Comparison of ENCODE assay signal across 8 cellular contexts in genomic region chr2:181656450-181657261, GRCh38. TPM values are rescaled to one million over a fixed set of nuclear protein-coding genes. Genes with fewer than 3 reads are reported as not detected.
DNase-seq lines count a peak whose midpoint lies in the region; ATAC-seq and TF ChIP-seq lines count a peak whose summit lies in the region.

TSS of gene CERKL (minus strand) at chr2:181657105. CDS start at chr2:181657006, 99 bp downstream.

- peak within 1 kb of the TSS; percentile 93 for H3K4me2 ChIP-seq in neuronal stem cell (ENCODE audit: insufficient read depth, low read length, poor library complexity, severe bottlenecking)

- POLR2A ChIA-PET in activated CD4-positive, alpha-beta memory T cell treated with anti-CD3 and anti-CD28 coated beads, Interleukin-2, amount 10 ng/mL, durations not matched to agents 7 days and 5 days (lab: Charles Lee) = no interaction called here

- no peaks in the 10 kb centered on the region for H3K9me3 Mint-ChIP-seq in activated CD4-positive, alpha-beta memory T cell treated with anti-CD3 and anti-CD28 coated beads, Interleukin-2, amount 10 ng/mL, durations not matched to agents 7 days and 5 days

- H3K4me3 ChIP-seq in foreskin fibroblast (ENCODE audit: low read depth in 1 of 2, low read length in 2 of 2) (peak within 1 kb of the TSS; percentile 49 to 52), neuronal stem cell (ENCODE audit: low read length in 2 of 2) (peak within 1 kb of the TSS; percentile 39 to 79)

- H3K27ac Mint-ChIP-seq in activated CD4-positive, alpha-beta memory T cell treated with anti-CD3 and anti-CD28 coated beads, Interleukin-2, amount 10 ng/mL, durations not matched to agents 7 days and 5 days = no peak within 1 kb of the TSS

- H3K9ac ChIP-seq in neuronal stem cell (ENCODE audit: low read depth, low read length, poor library complexity) = peak within 1 kb of the TSS; percentile 39

- H3K79me1 ChIP-seq in neuronal stem cell (ENCODE audit: low read depth, low read length) = no peaks in the 10 kb centered on the region

- H3K27me3 Mint-ChIP-seq in activated CD4-positive, alpha-beta memory T cell treated with anti-CD3 and anti-CD28 coated beads, Interleukin-2, amount 10 ng/mL, durations not matched to agents 7 days and 5 days = peaks cover 60% of the 10 kb centered on the region

- peaks cover 8% of the 10 kb centered on the region for H3K4me1 Mint-ChIP-seq in activated CD4-positive, alpha-beta memory T cell treated with anti-CD3 and anti-CD28 coated beads, Interleukin-2, amount 10 ng/mL, durations not matched to agents 7 days and 5 days

- H3K4ac ChIP-seq in neuronal stem cell (ENCODE audit: low read length) = no peak within 1 kb of the TSS

- H3K27ac ChIP-seq in neuronal stem cell (replicated peaks; ENCODE audit: low read length) = no peak within 1 kb of the TSS

- peak within 1 kb of the TSS; percentile 61 for H3K4me3 Mint-ChIP-seq in activated CD4-positive, alpha-beta memory T cell treated with anti-CD3 and anti-CD28 coated beads, Interleukin-2, amount 10 ng/mL, durations not matched to agents 7 days and 5 days

- no peaks in the 10 kb centered on the region for H3K36me3 Mint-ChIP-seq in activated CD4-positive, alpha-beta memory T cell treated with anti-CD3 and anti-CD28 coated beads, Interleukin-2, amount 10 ng/mL, durations not matched to agents 7 days and 5 days (ENCODE audit: low read depth)

- no peak within 1 kb of the TSS for H4K91ac ChIP-seq in neuronal stem cell (ENCODE audit: low read depth, low read length, poor library complexity)

- H3K27me3 ChIP-seq in neuronal stem cell (ENCODE audit: control insufficient read depth in 3 of 3, insufficient read depth in 3 of 3, low read depth in 1 of 3, low read length in 3 of 3) = peaks cover 0 to 87% (median 36%) of the 10 kb centered on the region in 3 experiments

- H2BK120ac ChIP-seq in neuronal stem cell (ENCODE audit: low read depth, low read length) = no peak within 1 kb of the TSS

- no CpG with 5 or more reads among the region's 68 CpGs for WGBS in neuronal stem cell (ENCODE audit: extremely low coverage in 2 of 2, insufficient read length in 2 of 2, insufficient replicate concordance in 1 of 2), 2 donors

- no peak within 1 kb of the TSS for H2BK12ac ChIP-seq in neuronal stem cell (ENCODE audit: low read length)

- ATAC-seq in activated CD4-positive, CD25-positive, alpha-beta regulatory T cell treated with anti-CD3 and anti-CD28 coated beads, Interleukin-2, amount 50 U/mL, for 24 hours = peak; percentile 44 to 48
- ATAC-seq in GM21786 (IDR thresholded peaks at IDR 0.05; ENCODE audit: unreplicated experiment) = peak; percentile 87

- H2BK5ac ChIP-seq in neuronal stem cell (ENCODE audit: low read length) = no peak within 1 kb of the TSS

- no peak within 1 kb of the TSS for H3K23ac ChIP-seq in neuronal stem cell (ENCODE audit: low read depth, low read length, poor library complexity)

- no peak within 1 kb of the TSS for H3K14ac ChIP-seq in neuronal stem cell (ENCODE audit: low read length)

- no peak for DNase-seq in activated CD4-positive, CD25-positive, alpha-beta regulatory T cell (lab: John Stamatoyannopoulos, UW)
- peak; percentile 33 for DNase-seq in HuH-7.5 (ENCODE audit: low spot score)
- DNase-seq in activated CD4-positive, alpha-beta memory T cell treated with anti-CD3 and anti-CD28 coated beads, Interleukin-2, amount 10 ng/mL, durations not matched to agents 7 days and 5 days = peak; percentile 28
- peak; percentile 25 to 58 for DNase-seq in foreskin fibroblast
- peak; percentile 51 for DNase-seq in neuronal stem cell (ENCODE audit: low spot score)
- DNase-seq in NK-92 treated with Interleukin-12 subunit alpha and Interleukin-12 subunit beta, amount 100 ng/mL, for 24 hours (lab: John Stamatoyannopoulos, UW) = no peak

- peak within 1 kb of the TSS; percentile 74 for H3K18ac ChIP-seq in neuronal stem cell (ENCODE audit: low read length)

- H2AFZ ChIP-seq in neuronal stem cell (ENCODE audit: low read length) = peak within 1 kb of the TSS; percentile 87

- no peak within 1 kb of the TSS for H4K8ac ChIP-seq in neuronal stem cell (ENCODE audit: low read depth, low read length)

- no peak within 1 kb of the TSS for H2BK15ac ChIP-seq in neuronal stem cell (ENCODE audit: low read length)

- H3K4me1 ChIP-seq in neuronal stem cell (ENCODE audit: control insufficient read depth in 2 of 2, insufficient read depth in 1 of 2, low read depth in 1 of 2, low read length in 2 of 2) = peaks cover 0 to 6% of the 10 kb centered on the region in 2 donors

- peak; percentile 6 for TF ChIP-seq CTCF in foreskin fibroblast (IDR thresholded peaks at IDR 0.05; ENCODE audit: low read depth, low read length)

- no peaks in the 10 kb centered on the region for H3K36me3 ChIP-seq in neuronal stem cell (replicated peaks in 1 of 2; ENCODE audit: control insufficient read depth in 2 of 2, insufficient read depth in 2 of 2, low read length in 2 of 2)

- no peak within 1 kb of the TSS for H2AK5ac ChIP-seq in neuronal stem cell (ENCODE audit: low read depth, low read length)

- peaks cover 0 to 3% of the 10 kb centered on the region in 2 donors for H3K9me3 ChIP-seq in neuronal stem cell (replicated peaks in 1 of 2; ENCODE audit: control insufficient read depth in 2 of 2, insufficient read depth in 1 of 2, low read depth in 1 of 2, low read length in 2 of 2)

- CTCF ChIA-PET in activated CD4-positive, alpha-beta memory T cell treated with anti-CD3 and anti-CD28 coated beads, Interleukin-2, amount 10 ng/mL, durations not matched to agents 7 days and 5 days (lab: Charles Lee) = interaction anchor here (0.6 to 2.5 kb wide), 4 partner anchors 18 to 95 kb away, joined by 3 to 7 read pairs (median 4); no protein-coding TSS in a partner anchor

RNA-seq across cellular contexts. Expression of gene CERKL, which starts in this region (rescaled TPM):
- under 1 TPM in 1 of 2 experiments, not detected in 1; 0.08 TPM for total RNA-seq in activated CD4-positive, alpha-beta memory T cell treated with anti-CD3 and anti-CD28 coated beads, Interleukin-2, amount 10 ng/mL, durations not matched to agents 7 days and 5 days
- polyA plus RNA-seq in neuronal stem cell (2013, experiment 1 of 2) = 0.13 TPM
- 0.11 TPM for polyA plus RNA-seq in neuronal stem cell (2013, experiment 2 of 2)

Comparison
In these comparisons a context has a peak if more than half of its experiments do, and no peak if none do; other contexts are left out.
1. Peak in DNase-seq in activated CD4-positive, alpha-beta memory T cell treated with anti-CD3 and anti-CD28 coated beads, Interleukin-2, amount 10 ng/mL, durations not matched to agents 7 days and 5 days; RNA of the gene not detected or under 1 TPM.
2. DNase-seq: peak in HuH-7.5 (single experiment), foreskin fibroblast (2 of 2) and neuronal stem cell (single experiment); none in activated CD4-positive, CD25-positive, alpha-beta regulatory T cell (0 of 4) and NK-92 treated with Interleukin-12 subunit alpha and Interleukin-12 subunit beta, amount 100 ng/mL, for 24 hours (single experiment).